Comparison of ENCODE assay signal across 20 cellular contexts in the genomic region with DNA sequence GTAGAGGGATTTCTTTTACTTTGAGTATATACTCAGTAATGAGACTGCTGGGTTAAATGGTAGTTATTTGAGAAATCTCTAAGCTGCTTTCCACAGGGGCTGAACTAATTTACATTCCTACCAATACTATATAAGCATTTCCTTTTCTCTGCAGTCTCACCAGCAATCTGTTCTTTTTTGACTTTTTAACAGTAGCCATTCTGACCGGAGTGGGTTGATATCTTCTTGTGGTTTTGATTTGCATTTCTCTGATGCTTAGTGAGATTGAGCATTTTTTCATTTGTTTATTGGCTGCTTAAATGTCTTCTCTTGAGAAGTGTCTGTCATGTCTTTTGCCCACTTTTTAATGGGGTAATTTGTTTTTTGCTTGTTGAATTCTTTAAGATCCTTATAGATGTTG. TPM values are rescaled to one million over a fixed set of nuclear protein-coding genes. Genes with fewer than 3 reads are reported as not detected.
DNase-seq lines count a peak whose midpoint lies in the region; ATAC-seq, FAIRE-seq and TF ChIP-seq lines count a peak whose summit lies in the region.
"Had no signal": no experiment of that assay in that cellular context is flagged by ENCODE, and none has a peak within 500 bp of the region (broad histone marks: within the 10 kb centered on the region; RNA-seq: fewer than 3 reads in every experiment).

No MANE protein-coding gene starts in this region.

- H3K4me3 Mint-ChIP-seq in astrocyte (ENCODE audit: unreplicated experiment): no peak overlapping the region
- H3K4me3 Mint-ChIP-seq in Caco-2 (ENCODE audit: unreplicated experiment): no peak overlapping the region
- no peak overlapping the region for H3K4me3 Mint-ChIP-seq in T-cell
- H3K4me3 Mint-ChIP-seq: naive B cell; stimulated activated naive B cell treated with anti-CD40 and anti-IgM and Interleukin-4, amounts not matched to agents 10 μg/mL and 1 μg/mL and 100 μg/mL, for 72 hours had no signal

- no peaks in the 10 kb centered on the region for H3K9me3 ChIP-seq in astrocyte (ENCODE audit: insufficient read depth, low read depth, low read length)
- no peaks in the 10 kb centered on the region for H3K9me3 ChIP-seq in right cardiac atrium (ENCODE audit: control insufficient read depth, low read length)
- H3K9me3 ChIP-seq in Caco-2: no peaks in the 10 kb centered on the region

- no peak overlapping the region for H3K4me2 ChIP-seq in astrocyte (ENCODE audit: low read length)
- H3K4me2 ChIP-seq: BLaER1 had no signal

- peaks cover 12% of the 10 kb centered on the region for H3K9me3 Mint-ChIP-seq in astrocyte (ENCODE audit: unreplicated experiment)
- no peaks in the 10 kb centered on the region for H3K9me3 Mint-ChIP-seq in Caco-2 (ENCODE audit: unreplicated experiment)
- H3K9me3 Mint-ChIP-seq in T-cell: peaks cover 5 to 18% (median 14%) of the 10 kb centered on the region in 3 donors

- H3K36me3 ChIP-seq in astrocyte (ENCODE audit: insufficient read depth, low read length): no peaks in the 10 kb centered on the region
- no peaks in the 10 kb centered on the region for H3K36me3 ChIP-seq in Caco-2 (ENCODE audit: control insufficient read depth, insufficient read depth, low read length)
- H3K36me3 ChIP-seq: BLaER1, breast epithelium, heart right ventricle had no signal

- H3K4me3 ChIP-seq in astrocyte (ENCODE audit: insufficient read depth, low read depth, low read length) (no peak overlapping the region), right cardiac atrium (ENCODE audit: low read length) (no peak overlapping the region), Caco-2 (ENCODE audit: low read depth, low read length) (no peak overlapping the region), coronary artery (no peak overlapping the region)
- H3K4me3 ChIP-seq: BLaER1, breast epithelium, heart right ventricle had no signal

- POLR2A ChIA-PET in Caco-2 (lab: Charles Lee) (no interaction called here), T-cell (lab: Charles Lee) (no interaction called here)

- intact Hi-C loops in right cardiac atrium (cut with DNase I): no loop called here
- intact Hi-C loops in Caco-2 (cut with micrococcal nuclease; ENCODE audit: unreplicated experiment): no loop called here

- no peaks in the 10 kb centered on the region for H3K79me2 ChIP-seq in astrocyte (ENCODE audit: insufficient read depth, low read length)

- no TSS peak for BruUV-seq in Caco-2 (replicated peaks; lab: Mats Ljungman, UMichigan)

- FAIRE-seq in astrocyte (lab: Jason Lieb, UNC): no peak
- FAIRE-seq: endometrium had no signal

- no peaks in the 10 kb centered on the region for H4K20me1 ChIP-seq in astrocyte (ENCODE audit: insufficient read depth, low read length)
- H4K20me1 ChIP-seq: BLaER1 had no signal

- CTCF ChIA-PET in Caco-2 (lab: Charles Lee) (no interaction called here), T-cell (lab: Charles Lee) (interaction anchor here (0.6 to 1.1 kb wide), 2 partner anchors 21 to 22 kb away, joined by 3 read pairs; no protein-coding TSS in a partner anchor)

- H3K27ac Mint-ChIP-seq in astrocyte (ENCODE audit: unreplicated experiment) (no peak overlapping the region), Caco-2 (ENCODE audit: unreplicated experiment) (no peak overlapping the region), T-cell (no peak overlapping the region)
- H3K27ac Mint-ChIP-seq: naive B cell; stimulated activated naive B cell treated with anti-CD40 and anti-IgM and Interleukin-4, amounts not matched to agents 10 μg/mL and 1 μg/mL and 100 μg/mL, for 72 hours had no signal

- H3K4me1 Mint-ChIP-seq in astrocyte (ENCODE audit: low read depth, unreplicated experiment) (peaks cover 5% of the 10 kb centered on the region), Caco-2 (ENCODE audit: low read depth, unreplicated experiment) (no peaks in the 10 kb centered on the region), T-cell (no peaks in the 10 kb centered on the region)
- H3K4me1 Mint-ChIP-seq: naive B cell; stimulated activated naive B cell treated with anti-CD40 and anti-IgM and Interleukin-4, amounts not matched to agents 10 μg/mL and 1 μg/mL and 100 μg/mL, for 72 hours had no signal

- TF ChIP-seq CTCF in astrocyte (IDR thresholded peaks at IDR 0.05; ENCODE audit: insufficient read depth, low read depth, low read length) (no peak), Caco-2 (IDR thresholded peaks at IDR 0.05; ENCODE audit: insufficient read depth in 1 of 2, low read depth in 1 of 2, low read length in 1 of 2, severe bottlenecking in 1 of 2, unreplicated experiment in 1 of 2) (no peak), coronary artery (IDR thresholded peaks at IDR 0.05) (no peak)

- H3K4me1 ChIP-seq in astrocyte (ENCODE audit: insufficient read depth, low read length) (no peaks in the 10 kb centered on the region), right cardiac atrium (ENCODE audit: control insufficient read depth, insufficient read depth, low read length) (no peaks in the 10 kb centered on the region), Caco-2 (no peaks in the 10 kb centered on the region)
- H3K4me1 ChIP-seq: BLaER1, breast epithelium, heart right ventricle had no signal

- H3K27me3 ChIP-seq in astrocyte (ENCODE audit: insufficient read depth, low read length): no peaks in the 10 kb centered on the region
- H3K27me3 ChIP-seq in right cardiac atrium (ENCODE audit: control insufficient read depth, insufficient read depth): no peaks in the 10 kb centered on the region
- H3K27me3 ChIP-seq in Caco-2 (replicated peaks; ENCODE audit: control insufficient read depth, insufficient read depth, low read length): no peaks in the 10 kb centered on the region
- H3K27me3 ChIP-seq: BLaER1, breast epithelium, heart right ventricle had no signal

- no peaks in the 10 kb centered on the region for H3K36me3 Mint-ChIP-seq in astrocyte (ENCODE audit: low read depth, unreplicated experiment)
- H3K36me3 Mint-ChIP-seq in Caco-2 (ENCODE audit: insufficient read depth, unreplicated experiment): no peaks in the 10 kb centered on the region
- peaks cover 4% of the 10 kb centered on the region for H3K36me3 Mint-ChIP-seq in T-cell
- H3K36me3 Mint-ChIP-seq: naive B cell; stimulated activated naive B cell treated with anti-CD40 and anti-IgM and Interleukin-4, amounts not matched to agents 10 μg/mL and 1 μg/mL and 100 μg/mL, for 72 hours had no signal

- DNase-seq in astrocyte (ENCODE audit: low read depth): peak; percentile 18
- DNase-seq in right cardiac atrium: no peak
- DNase-seq in Caco-2: no peak
- DNase-seq in coronary artery (ENCODE audit: low spot score): no peak
- DNase-seq in T-cell: no peak
- DNase-seq: activated CD4-positive, alpha-beta T cell treated with anti-CD3 and anti-CD28 coated beads, Interleukin-2, amount 50 U/mL, for 1 hour; heart right ventricle; left colon; naive B cell; NCI-H226; retina; stimulated activated CD4-positive, alpha-beta T cell treated with anti-CD3 and anti-CD28 coated beads, Interleukin-2, amount 100 ng/mL, for 48 hours; stimulated activated naive B cell treated with anti-CD40 and anti-IgM and Interleukin-4, amounts not matched to agents 10 μg/mL and 1 μg/mL and 100 μg/mL, for 72 hours had no signal

- WGBS in right cardiac atrium: 69% methylated on average over 1 of the region's 1 CpG

- no peak overlapping the region for H3K9ac ChIP-seq in astrocyte (ENCODE audit: low read length)
- H3K9ac ChIP-seq: BLaER1 had no signal

- ATAC-seq in GM18907 (IDR thresholded peaks at IDR 0.05; ENCODE audit: unreplicated experiment): peak; percentile 80
- ATAC-seq in GM21619 (IDR thresholded peaks at IDR 0.05; ENCODE audit: unreplicated experiment): peak; percentile 86
- peak; percentile 74 for ATAC-seq in HG03066 (IDR thresholded peaks at IDR 0.05; ENCODE audit: low read depth, unreplicated experiment)
- no peak for ATAC-seq in right cardiac atrium
- ATAC-seq in T-cell (replicated peaks in 1 of 4): no peak
- ATAC-seq: heart right ventricle; left colon; stimulated activated naive B cell treated with anti-CD40 and anti-IgM and Interleukin-4, amounts not matched to agents 10 μg/mL and 1 μg/mL and 100 μg/mL, for 72 hours had no signal

- no peak overlapping the region for H3K27ac ChIP-seq in astrocyte (ENCODE audit: low read depth, low read length)
- H3K27ac ChIP-seq in right cardiac atrium (ENCODE audit: low read length): no peak overlapping the region
- no peak overlapping the region for H3K27ac ChIP-seq in coronary artery
- H3K27ac ChIP-seq: BLaER1, breast epithelium, heart right ventricle, HL-60 had no signal

- no peak overlapping the region for H2AFZ ChIP-seq in astrocyte (ENCODE audit: low read depth, low read length)

- no peaks in the 10 kb centered on the region for H3K27me3 Mint-ChIP-seq in astrocyte (ENCODE audit: low read depth, unreplicated experiment)
- H3K27me3 Mint-ChIP-seq in Caco-2 (ENCODE audit: insufficient read depth, unreplicated experiment): no peaks in the 10 kb centered on the region
- peaks cover 0 to 11% of the 10 kb centered on the region in 2 donors for H3K27me3 Mint-ChIP-seq in T-cell

RNA-seq across cellular contexts. Expression of gene SPCS3, which starts 43.3 kb away (rescaled TPM):
- total RNA-seq in astrocyte (207 and 225 TPM in 2 replicates), right cardiac atrium (100 to 1,000 TPM in 1 of 4 donors, 10 to 100 TPM in 3; 73.8 to 139 (median 88.2) TPM), Caco-2 (2022) (54.5 and 56.2 TPM in 2 replicates), T-cell (100 to 1,000 TPM; 137 to 163 (median 155) TPM)
- 33.7 TPM for polyA plus RNA-seq in right cardiac atrium

Comparison
In these comparisons a context has a peak if more than half of its experiments do, and no peak if none do; other contexts are left out.
1. ATAC-seq: peak in GM18907 (single experiment), GM21619 (single experiment) and HG03066 (single experiment); none in right cardiac atrium (0 of 2) and T-cell (0 of 4).